ENCODE assay signal across 28 cellular contexts in genomic region chr20:33820362-33820761, GRCh38. TPM values are rescaled to one million over a fixed set of nuclear protein-coding genes. Genes with fewer than 3 reads are reported as not detected.
DNase-seq lines count a peak whose midpoint lies in the region; ATAC-seq and TF ChIP-seq lines count a peak whose summit lies in the region.
"Had no signal": no experiment of that assay in that cellular context is flagged by ENCODE, and none has a peak within 500 bp of the region (broad histone marks: within the 10 kb centered on the region; RNA-seq: fewer than 3 reads in every experiment).

No MANE protein-coding gene starts in this region.

- intact Hi-C loops in left lung (cut with DNase I) (no loop called here), thyroid gland (cut with DNase I) (no loop called here)

- peak overlapping the region; percentile 2 for H3K27ac Mint-ChIP-seq in activated naive CD8-positive, alpha-beta T cell
- H3K27ac Mint-ChIP-seq in activated naive CD8-positive, alpha-beta T cell treated with anti-CD3 and anti-CD28 coated beads, Interleukin-2, amount 50 U/mL, for 24 hours = no peak overlapping the region
- H3K27ac Mint-ChIP-seq in activated CD8-positive, alpha-beta memory T cell treated with anti-CD3 and anti-CD28 coated beads, Interleukin-2, amount 10 ng/mL, durations not matched to agents 7 days and 5 days = no peak overlapping the region
- H3K27ac Mint-ChIP-seq: activated CD4-positive, alpha-beta memory T cell treated with anti-CD3 and anti-CD28 coated beads, Interleukin-2, amount 10 ng/mL, durations not matched to agents 7 days and 5 days; activated naive CD8-positive, alpha-beta T cell treated with anti-CD3 and anti-CD28 coated beads for 36 hours; CD4-positive, alpha-beta T cell had no signal

- ATAC-seq in activated naive CD8-positive, alpha-beta T cell treated with anti-CD3 and anti-CD28 coated beads, Interleukin-2, amount 50 U/mL, for 24 hours = no peak
- ATAC-seq in left lung (peak; percentile 55), GM21576 (IDR thresholded peaks at IDR 0.05; ENCODE audit: unreplicated experiment) (no peak)
- no peak for ATAC-seq in activated CD8-positive, alpha-beta memory T cell treated with anti-CD3 and anti-CD28 coated beads, Interleukin-2, amount 10 ng/mL, durations not matched to agents 7 days and 5 days
- ATAC-seq: activated T-helper 17 cell treated with anti-CD3 and anti-CD28 coated beads, Interleukin-2, amount 50 U/mL, for 72 hours had no signal

- DNase-seq in activated naive CD8-positive, alpha-beta T cell treated with anti-CD3 and anti-CD28 coated beads, Interleukin-2, amount 50 U/mL, for 24 hours = no peak
- DNase-seq in left lung (no peak), thyroid gland (no peak), AML-193 (lab: John Stamatoyannopoulos, UW) (no peak)
- DNase-seq in activated CD8-positive, alpha-beta memory T cell treated with anti-CD3 and anti-CD28 coated beads, Interleukin-2, amount 10 ng/mL, durations not matched to agents 7 days and 5 days = no peak
- DNase-seq: 8988T; activated CD4-positive, alpha-beta memory T cell treated with anti-CD3 and anti-CD28 coated beads, Interleukin-2, amount 10 ng/mL, durations not matched to agents 7 days and 5 days; activated CD4-positive, alpha-beta T cell treated with anti-CD3 and anti-CD28 coated beads for 1 hour; activated naive CD8-positive, alpha-beta T cell treated with anti-CD3 and anti-CD28 coated beads for 36 hours; aorta; CD4-positive, alpha-beta T cell; effector memory CD4-positive, alpha-beta T cell; NCI-H1105; NCI-H187 treated with DMSO at 0.1 percent for 48 hours; NCI-H2171 treated with DMSO at 0.1 percent for 48 hours; NCI-H510A; occipital lobe; OCI-M1; SK-N-SH; stimulated activated CD4-positive, alpha-beta T cell treated with anti-CD3 and anti-CD28 coated beads, Interleukin-15, amount 100 ng/mL, for 24 hours; stimulated activated CD4-positive, alpha-beta T cell treated with anti-CD3 and anti-CD28 coated beads, Interleukin-4, amount 100 ng/mL, for 4 hours; T-helper 2 cell; upper lobe of left lung had no signal

- H3K36me3 Mint-ChIP-seq in activated naive CD8-positive, alpha-beta T cell = peaks cover 5% of the 10 kb centered on the region
- peaks cover 20% of the 10 kb centered on the region for H3K36me3 Mint-ChIP-seq in activated naive CD8-positive, alpha-beta T cell treated with anti-CD3 and anti-CD28 coated beads, Interleukin-2, amount 50 U/mL, for 24 hours (ENCODE audit: low read depth)
- peaks cover 8% of the 10 kb centered on the region for H3K36me3 Mint-ChIP-seq in activated CD8-positive, alpha-beta memory T cell treated with anti-CD3 and anti-CD28 coated beads, Interleukin-2, amount 10 ng/mL, durations not matched to agents 7 days and 5 days

- TF ChIP-seq CTCF in VCaP (conservative IDR thresholded peaks at IDR 0.05) (no peak), left lung (IDR thresholded peaks at IDR 0.05) (no peak), thyroid gland (IDR thresholded peaks at IDR 0.05) (no peak)

- CTCF ChIA-PET in activated CD8-positive, alpha-beta memory T cell treated with anti-CD3 and anti-CD28 coated beads, Interleukin-2, amount 10 ng/mL, durations not matched to agents 7 days and 5 days (lab: Charles Lee) = interaction anchor here (1.0 kb wide), 1 partner anchor 28 kb away, joined by 3 read pairs; no protein-coding TSS in a partner anchor

- no peak for TF ChIP-seq POLR2A in thyroid gland (IDR thresholded peaks at IDR 0.05)

- H3K27ac ChIP-seq in VCaP (peak overlapping the region; percentile 46), left lung (no peak overlapping the region), thyroid gland (peak overlapping the region; percentile 37 to 41 (median 40))
- H3K27ac ChIP-seq: coronary artery, upper lobe of left lung had no signal

- H3K4me1 Mint-ChIP-seq in activated naive CD8-positive, alpha-beta T cell (ENCODE audit: low read depth) = peaks cover 71% of the 10 kb centered on the region
- peaks cover 86% of the 10 kb centered on the region for H3K4me1 Mint-ChIP-seq in activated naive CD8-positive, alpha-beta T cell treated with anti-CD3 and anti-CD28 coated beads, Interleukin-2, amount 50 U/mL, for 24 hours
- peaks cover 27% of the 10 kb centered on the region for H3K4me1 Mint-ChIP-seq in activated CD8-positive, alpha-beta memory T cell treated with anti-CD3 and anti-CD28 coated beads, Interleukin-2, amount 10 ng/mL, durations not matched to agents 7 days and 5 days

- H3K27me3 Mint-ChIP-seq in activated naive CD8-positive, alpha-beta T cell = no peaks in the 10 kb centered on the region
- H3K27me3 Mint-ChIP-seq in activated naive CD8-positive, alpha-beta T cell treated with anti-CD3 and anti-CD28 coated beads, Interleukin-2, amount 50 U/mL, for 24 hours = no peaks in the 10 kb centered on the region
- no peaks in the 10 kb centered on the region for H3K27me3 Mint-ChIP-seq in activated CD8-positive, alpha-beta memory T cell treated with anti-CD3 and anti-CD28 coated beads, Interleukin-2, amount 10 ng/mL, durations not matched to agents 7 days and 5 days
- H3K27me3 Mint-ChIP-seq: activated CD4-positive, alpha-beta memory T cell treated with anti-CD3 and anti-CD28 coated beads, Interleukin-2, amount 10 ng/mL, durations not matched to agents 7 days and 5 days; activated naive CD8-positive, alpha-beta T cell treated with anti-CD3 and anti-CD28 coated beads for 36 hours; activated T-helper 17 cell treated with anti-CD3 and anti-CD28 coated beads, Interleukin-2, amount 50 U/mL, for 72 hours; CD4-positive, alpha-beta T cell had no signal

- no peak overlapping the region for H3K4me3 ChIP-seq in left lung
- no peak overlapping the region for H3K4me3 ChIP-seq in thyroid gland (replicated peaks in 1 of 3)
- H3K4me3 ChIP-seq: coronary artery, upper lobe of left lung had no signal

- no peaks in the 10 kb centered on the region for H3K9me3 ChIP-seq in left lung
- no peaks in the 10 kb centered on the region for H3K9me3 ChIP-seq in thyroid gland
- H3K9me3 ChIP-seq: SK-N-SH, upper lobe of left lung had no signal

- H3K4me1 ChIP-seq in left lung (peaks cover 6 to 66% of the 10 kb centered on the region in 2 donors), thyroid gland (peaks cover 27 to 64% of the 10 kb centered on the region in 2 donors)

- no peaks in the 10 kb centered on the region for H3K9me3 Mint-ChIP-seq in activated naive CD8-positive, alpha-beta T cell (ENCODE audit: low read depth)
- H3K9me3 Mint-ChIP-seq in activated naive CD8-positive, alpha-beta T cell treated with anti-CD3 and anti-CD28 coated beads, Interleukin-2, amount 50 U/mL, for 24 hours = no peaks in the 10 kb centered on the region
- H3K9me3 Mint-ChIP-seq in activated CD8-positive, alpha-beta memory T cell treated with anti-CD3 and anti-CD28 coated beads, Interleukin-2, amount 10 ng/mL, durations not matched to agents 7 days and 5 days (ENCODE audit: low read depth) = no peaks in the 10 kb centered on the region
- H3K9me3 Mint-ChIP-seq: activated CD4-positive, alpha-beta memory T cell treated with anti-CD3 and anti-CD28 coated beads, Interleukin-2, amount 10 ng/mL, durations not matched to agents 7 days and 5 days; activated naive CD8-positive, alpha-beta T cell treated with anti-CD3 and anti-CD28 coated beads for 36 hours; activated T-helper 17 cell treated with anti-CD3 and anti-CD28 coated beads, Interleukin-2, amount 50 U/mL, for 72 hours; CD4-positive, alpha-beta T cell had no signal

- H3K27me3 ChIP-seq in left lung (no peaks in the 10 kb centered on the region), thyroid gland (no peaks in the 10 kb centered on the region)
- H3K27me3 ChIP-seq: upper lobe of left lung had no signal

- peaks cover 0 to 11% of the 10 kb centered on the region in 2 donors for H3K36me3 ChIP-seq in left lung
- no peaks in the 10 kb centered on the region for H3K36me3 ChIP-seq in thyroid gland

- H3K4me3 Mint-ChIP-seq in activated naive CD8-positive, alpha-beta T cell = no peak overlapping the region
- no peak overlapping the region for H3K4me3 Mint-ChIP-seq in activated naive CD8-positive, alpha-beta T cell treated with anti-CD3 and anti-CD28 coated beads, Interleukin-2, amount 50 U/mL, for 24 hours
- H3K4me3 Mint-ChIP-seq in activated CD8-positive, alpha-beta memory T cell treated with anti-CD3 and anti-CD28 coated beads, Interleukin-2, amount 10 ng/mL, durations not matched to agents 7 days and 5 days = no peak overlapping the region
- H3K4me3 Mint-ChIP-seq: activated CD4-positive, alpha-beta memory T cell treated with anti-CD3 and anti-CD28 coated beads, Interleukin-2, amount 10 ng/mL, durations not matched to agents 7 days and 5 days; activated naive CD8-positive, alpha-beta T cell treated with anti-CD3 and anti-CD28 coated beads for 36 hours; activated T-helper 17 cell treated with anti-CD3 and anti-CD28 coated beads, Interleukin-2, amount 50 U/mL, for 72 hours; CD4-positive, alpha-beta T cell had no signal

- WGBS in thyroid gland, 2 donors = 82 to 84% methylated on average over 1 of the region's 1 CpG

RNA-seq across cellular contexts. Expression of gene CHMP4B, which starts 9.2 kb away (rescaled TPM):
- 10 to 100 TPM; 83.2 to 90.5 TPM for total RNA-seq in left lung
- total RNA-seq in thyroid gland = 10 to 100 TPM; 70.3 to 93.5 (median 85.7) TPM
- 10 to 100 TPM; 79.4 to 81.9 TPM for total RNA-seq in activated CD8-positive, alpha-beta memory T cell treated with anti-CD3 and anti-CD28 coated beads, Interleukin-2, amount 10 ng/mL, durations not matched to agents 7 days and 5 days

Comparison
In these comparisons a context has a peak if more than half of its experiments do, and no peak if none do; other contexts are left out.
1. H3K27ac ChIP-seq: peak in VCaP (single experiment) and thyroid gland (3 of 3); none in left lung (0 of 2).